ENCODE assay signal across 23 cellular contexts in genomic region chr1:180425956-180426355, GRCh38.
"Had no signal": no experiment of that assay in that cellular context is flagged by ENCODE, and none has a peak within 500 bp of the region (broad histone marks: within the 10 kb centered on the region; RNA-seq: fewer than 3 reads in every experiment).

No MANE protein-coding gene starts in this region.

- FAIRE-seq: bronchial epithelial cell, endothelial cell of umbilical vein, keratinocyte, urothelium cell line had no signal

- H3K27ac Mint-ChIP-seq: activated naive CD8-positive, alpha-beta T cell; activated T-helper 17 cell treated with anti-CD3 and anti-CD28 coated beads, Interleukin-2, amount 50 U/mL, for 72 hours; effector memory CD8-positive, alpha-beta T cell; memory B cell; nephron; stimulated activated memory B cell treated with anti-CD40 and anti-IgM and Interleukin-4, amounts not matched to agents 10 μg/mL and 1 μg/mL and 100 μg/mL, for 72 hours had no signal

- DNase-seq: activated T-cell treated with anti-CD3 and anti-CD28 coated beads, Interleukin-2, amount 50 U/mL, for 1 hour; adrenal gland; colonic mucosa; dorsolateral prefrontal cortex; effector memory CD8-positive, alpha-beta T cell; foreskin keratinocyte; left colon; occipital lobe; posterior cingulate gyrus; sigmoid colon; stimulated activated CD4-positive, alpha-beta T cell treated with anti-CD3 and anti-CD28 coated beads, Interleukin-15, amount 100 ng/mL, for 24 hours; T-helper 9 cell; transverse colon had no signal

- ATAC-seq: activated T-helper 17 cell treated with anti-CD3 and anti-CD28 coated beads, Interleukin-2, amount 50 U/mL, for 72 hours; effector memory CD8-positive, alpha-beta T cell; esophagus mucosa; foreskin keratinocyte; left colon; stimulated activated memory B cell treated with anti-CD40 and anti-IgM and Interleukin-4, amounts not matched to agents 10 μg/mL and 1 μg/mL and 100 μg/mL, for 72 hours had no signal

- H3K4me3 Mint-ChIP-seq: activated naive CD8-positive, alpha-beta T cell; activated T-helper 17 cell treated with anti-CD3 and anti-CD28 coated beads, Interleukin-2, amount 50 U/mL, for 72 hours; effector memory CD8-positive, alpha-beta T cell; memory B cell; nephron; stimulated activated memory B cell treated with anti-CD40 and anti-IgM and Interleukin-4, amounts not matched to agents 10 μg/mL and 1 μg/mL and 100 μg/mL, for 72 hours had no signal

- H3K27me3 Mint-ChIP-seq: activated naive CD8-positive, alpha-beta T cell; activated T-helper 17 cell treated with anti-CD3 and anti-CD28 coated beads, Interleukin-2, amount 50 U/mL, for 72 hours; effector memory CD8-positive, alpha-beta T cell; memory B cell; stimulated activated memory B cell treated with anti-CD40 and anti-IgM and Interleukin-4, amounts not matched to agents 10 μg/mL and 1 μg/mL and 100 μg/mL, for 72 hours had no signal
